1 cellular context compared by ENCODE assay signal in genomic region chr1:204476563-204476962, GRCh38.
TF ChIP-seq lines count a peak whose summit lies in the region.

No MANE protein-coding gene starts in this region.

TF ChIP-seq in HepG2, 621 proteins besides CTCF, POLR2A, EP300 and RAD21:
- TF ChIP-seq BCL3 (CRISPR knock-in tag; IDR thresholded peaks at IDR 0.05), result no peak
- no peak for TF ChIP-seq AGO1 (IDR thresholded peaks at IDR 0.05; ENCODE audit: low read depth, low read length, poor library complexity, severe bottlenecking)
- no peak for TF ChIP-seq KDM4B (CRISPR knock-in tag; IDR thresholded peaks at IDR 0.05)
